In the genomic region with DNA sequence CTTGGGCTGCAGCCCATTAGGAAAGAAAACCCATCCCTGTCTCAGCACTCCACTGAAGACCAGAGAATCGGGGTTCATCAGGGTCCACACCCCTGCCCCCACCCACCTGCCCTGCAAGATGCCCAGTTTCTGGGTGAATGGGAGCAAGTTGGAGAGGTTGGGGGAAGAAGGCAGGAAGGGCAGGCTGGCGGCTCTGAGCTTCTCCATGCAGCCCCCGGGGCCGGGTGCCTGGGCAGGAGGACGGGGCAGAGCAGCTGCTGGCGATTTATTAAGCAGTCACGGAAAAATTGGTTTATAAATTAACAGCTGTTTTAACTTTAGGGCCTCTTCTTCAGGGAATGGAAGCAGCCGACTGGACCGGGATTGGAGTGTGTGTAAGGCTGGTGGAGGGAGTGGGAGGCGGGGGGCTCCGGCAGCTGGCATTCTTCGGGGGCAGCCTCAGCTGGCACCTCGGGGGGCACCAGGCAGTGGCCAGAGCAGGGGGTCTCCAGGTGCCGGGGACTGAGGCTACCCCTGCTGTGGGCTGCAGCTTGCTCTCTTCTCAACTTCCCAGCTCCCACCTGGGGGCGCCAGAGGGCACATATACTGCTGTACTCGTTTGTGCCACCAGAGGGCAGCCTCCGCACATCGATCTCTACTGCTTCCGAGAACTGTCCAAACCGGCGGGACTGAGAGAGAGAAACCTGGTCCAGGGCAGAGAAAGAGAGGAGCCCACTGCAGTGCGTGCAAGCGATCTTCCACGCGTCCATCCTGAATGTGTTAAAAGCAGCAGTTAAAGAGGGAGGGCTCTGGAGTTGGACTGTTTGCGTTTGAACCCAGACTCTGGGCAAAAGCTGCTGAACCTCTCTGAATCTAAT, we compare ENCODE assay signal across 1 cellular context.
A peak's percentile ranks its signal among the peaks of the same experiment; 100 is the strongest.
TF ChIP-seq lines count a peak whose summit lies in the region.

No MANE protein-coding gene starts in this region.

TF ChIP-seq in HepG2, 621 proteins besides CTCF, POLR2A, EP300 and RAD21 (continued from another document):
- TF ChIP-seq BCL3 (CRISPR knock-in tag; IDR thresholded peaks at IDR 0.05) (0 out of 2 replicates have a peak, but pooled peaks have one; percentile 16), TFDP2 (CRISPR knock-in tag; IDR thresholded peaks at IDR 0.05) (peak; percentile 59; the same call in 1 of the 2 replicates), KDM2A (CRISPR knock-in tag; IDR thresholded peaks at IDR 0.05; ENCODE audit: borderline replicate concordance, low read depth) (peak; percentile 96), HNRNPLL (IDR thresholded peaks at IDR 0.05; ENCODE audit: low read depth, low read length, poor library complexity, severe bottlenecking) (peak; percentile 44), ZNF280B (CRISPR knock-in tag; IDR thresholded peaks at IDR 0.05; ENCODE audit: borderline replicate concordance) (no peak), KMT2A (CRISPR knock-in tag; IDR thresholded peaks at IDR 0.05) (peak; percentile 80), ZNF451 (CRISPR knock-in tag; IDR thresholded peaks at IDR 0.05) (peak; percentile 81)
